In genomic region chr19:49443366-49444099, GRCh38 we compare ENCODE assay signal across 1 cellular context.
TF ChIP-seq lines count a peak whose summit lies in the region.

No MANE protein-coding gene starts in this region.

TF ChIP-seq in K562, 482 proteins besides CTCF, POLR2A, EP300 and RAD21 (continued from another document and continues in another):
- TF ChIP-seq BCLAF1 (IDR thresholded peaks at IDR 0.05; ENCODE audit: borderline replicate concordance in 1 of 2, control insufficient read depth in 1 of 2, low read depth in 2 of 2, low read length in 1 of 2) (peak in 1 of 2 experiments; percentile 65; a peak in 1 of 4 replicates), RBM25 (IDR thresholded peaks at IDR 0.05; ENCODE audit: low read depth, low read length, severe bottlenecking) (no peak), MXD1 (CRISPR knock-in tag; IDR thresholded peaks at IDR 0.05; ENCODE audit: borderline replicate concordance, poor library complexity, severe bottlenecking) (no peak), PHF21A (IDR thresholded peaks at IDR 0.05; ENCODE audit: borderline replicate concordance, low read depth) (peak; percentile 58; the same call in 1 of the 2 replicates), TAF7 (tag; IDR thresholded peaks at IDR 0.05) (no peak), CBFA2T2 (conservative IDR thresholded peaks at IDR 0.05) (peak; percentile 36), HDAC2 (IDR thresholded peaks at IDR 0.05) (0 out of 2 replicates have a peak, but pooled peaks have one; percentile 59), TSC22D4 (tag; IDR thresholded peaks at IDR 0.05) (no peak), U2AF1 (optimal IDR thresholded peaks at IDR 0.05; ENCODE audit: low read depth, low read length) (no peak), HDAC8 (tag; IDR thresholded peaks at IDR 0.05) (peak; percentile 63; the same call in 1 of the 2 replicates), SIX5 (IDR thresholded peaks at IDR 0.05; ENCODE audit: borderline replicate concordance in 1 of 2, insufficient read depth in 1 of 2, low read depth in 1 of 2, low read length in 2 of 2) (peak; percentile 97 to 98), NFXL1 (CRISPR knock-in tag; IDR thresholded peaks at IDR 0.05) (no peak), THAP7 (CRISPR knock-in tag; IDR thresholded peaks at IDR 0.05) (0 out of 2 replicates have a peak, but pooled peaks have one; percentile 29), ZNF583 (CRISPR knock-in tag; IDR thresholded peaks at IDR 0.05) (no peak), HOXB6 (CRISPR knock-in tag; IDR thresholded peaks at IDR 0.05; ENCODE audit: borderline replicate concordance) (no peak), ZNF695 (CRISPR knock-in tag; IDR thresholded peaks at IDR 0.05) (no peak), ZNF77 (CRISPR knock-in tag; IDR thresholded peaks at IDR 0.05) (no peak), BHLHE40 (IDR thresholded peaks at IDR 0.05; ENCODE audit: low read length) (no peak), ZNF696 (CRISPR knock-in tag; conservative IDR thresholded peaks at IDR 0.05) (no peak), MIER1 (IDR thresholded peaks at IDR 0.05; ENCODE audit: low read depth) (no peak), ZNF224 (CRISPR knock-in tag; IDR thresholded peaks at IDR 0.05) (no peak), SRSF7 (optimal IDR thresholded peaks at IDR 0.05; ENCODE audit: low read depth, low read length) (no peak), ARID2 (IDR thresholded peaks at IDR 0.05) (peak; percentile 85), MBD2 (IDR thresholded peaks at IDR 0.05; ENCODE audit: borderline replicate concordance, low read depth) (peak; percentile 75), ATF7 (IDR thresholded peaks at IDR 0.05) (peak; percentile 74), RFX1 (IDR thresholded peaks at IDR 0.05) (peak; percentile 70; the same call in 1 of the 2 replicates), SP2 (IDR thresholded peaks at IDR 0.05; ENCODE audit: extremely low read depth, low read depth, low read length, poor library complexity, severe bottlenecking) (no peak), ELF1 (tag; IDR thresholded peaks at IDR 0.05) (no peak), U2AF2 (optimal IDR thresholded peaks at IDR 0.05; ENCODE audit: low read depth, low read length) (no peak), BRF1 (IDR thresholded peaks at IDR 0.05; ENCODE audit: borderline replicate concordance, extremely low read depth, insufficient read length) (no peak), SRSF1 (IDR thresholded peaks at IDR 0.05; ENCODE audit: low read depth, low read length) (no peak), ZNF511 (CRISPR knock-in tag; IDR thresholded peaks at IDR 0.05) (no peak; the same call in 1 of the 2 replicates), SAFB2 (IDR thresholded peaks at IDR 0.05; ENCODE audit: borderline replicate concordance, low read depth, low read length, severe bottlenecking) (no peak), ZNF280B (CRISPR knock-in tag; IDR thresholded peaks at IDR 0.05) (no peak), ZMIZ1 (IDR thresholded peaks at IDR 0.05; ENCODE audit: low read depth in 2 of 2, low read length in 2 of 2) (peak in 1 of 2 experiments; percentile 23; a peak in 1 of 4 replicates), ZBTB43 (CRISPR knock-in tag; IDR thresholded peaks at IDR 0.05) (no peak), VEZF1 (CRISPR knock-in tag; IDR thresholded peaks at IDR 0.05) (peak; percentile 59), FOXM1 (IDR thresholded peaks at IDR 0.05; ENCODE audit: low read depth) (no peak), FOXM1 (CRISPR knock-in tag; IDR thresholded peaks at IDR 0.05; ENCODE audit: low read depth) (peak; percentile 83; the same call in 1 of the 2 replicates), HIVEP1 (CRISPR knock-in tag; IDR thresholded peaks at IDR 0.05) (no peak), SIRT6 (IDR thresholded peaks at IDR 0.05; ENCODE audit: low read depth, low read length) (no peak), RUNX1 (IDR thresholded peaks at IDR 0.05; ENCODE audit: low read depth) (no peak), TRIM24 (IDR thresholded peaks at IDR 0.05) (no peak), TBP (optimal IDR thresholded peaks at IDR 0.05; ENCODE audit: low read depth, low read length) (peak; percentile 40), ZBTB26 (CRISPR knock-in tag; IDR thresholded peaks at IDR 0.05) (no peak), IRF1 (CRISPR knock-in tag; IDR thresholded peaks at IDR 0.05; ENCODE audit: borderline replicate concordance) (no peak), SUPT5H (IDR thresholded peaks at IDR 0.05) (no peak), MAX (CRISPR knock-in tag; IDR thresholded peaks at IDR 0.05) (peak; percentile 84), TCFL5 (CRISPR knock-in tag; conservative IDR thresholded peaks at IDR 0.05) (no peak), CTBP1 (IDR thresholded peaks at IDR 0.05; ENCODE audit: borderline replicate concordance) (peak; percentile 94), PTTG1 (tag; IDR thresholded peaks at IDR 0.05; ENCODE audit: low read depth) (no peak), NCOA4 (IDR thresholded peaks at IDR 0.05; ENCODE audit: partially characterized antibody) (no peak), PML (IDR thresholded peaks at IDR 0.05; ENCODE audit: low read length) (no peak), MTA1 (IDR thresholded peaks at IDR 0.05; ENCODE audit: borderline replicate concordance) (peak; percentile 86), DMBX1 (CRISPR knock-in tag; IDR thresholded peaks at IDR 0.05; ENCODE audit: borderline replicate concordance) (peak; percentile 60; the same call in 1 of the 2 replicates), ELF4 (CRISPR knock-in tag; IDR thresholded peaks at IDR 0.05) (no peak), NFIX (CRISPR knock-in tag; IDR thresholded peaks at IDR 0.05; ENCODE audit: low read depth) (no peak)
